Comparison of ENCODE assay signal across 23 cellular contexts in genomic region chr3:42750834-42751233, GRCh38. TPM values are rescaled to one million over a fixed set of nuclear protein-coding genes. Genes with fewer than 3 reads are reported as not detected.
DNase-seq lines count a peak whose midpoint lies in the region; ATAC-seq and TF ChIP-seq lines count a peak whose summit lies in the region.
"Had no signal": no experiment of that assay in that cellular context is flagged by ENCODE, and none has a peak within 500 bp of the region (broad histone marks: within the 10 kb centered on the region; RNA-seq: fewer than 3 reads in every experiment).

No MANE protein-coding gene starts in this region.

- no peaks in the 10 kb centered on the region for H3K36me3 ChIP-seq in RWPE2 (ENCODE audit: low read depth)
- H3K36me3 ChIP-seq in thyroid gland: no peaks in the 10 kb centered on the region
- no peaks in the 10 kb centered on the region for H3K36me3 ChIP-seq in PC-9 (ENCODE audit: low read depth)
- H3K36me3 ChIP-seq: MG63 had no signal

- intact Hi-C loops in thyroid gland (cut with DNase I): no loop called here
- intact Hi-C loops in PC-9 (cut with micrococcal nuclease; ENCODE audit: unreplicated experiment): no loop called here

- H3K9me2 ChIP-seq in PC-9 (ENCODE audit: insufficient read depth): no peaks in the 10 kb centered on the region

- no peaks in the 10 kb centered on the region for H3K79me2 ChIP-seq in PC-9 (ENCODE audit: low read depth)

- H3K27me3 ChIP-seq in RWPE2 (ENCODE audit: insufficient read depth, poor library complexity, severe bottlenecking) (no peaks in the 10 kb centered on the region), thyroid gland (no peaks in the 10 kb centered on the region), PC-9 (ENCODE audit: insufficient read depth, low read depth) (no peaks in the 10 kb centered on the region)
- H3K27me3 ChIP-seq: MG63 had no signal

- TF ChIP-seq CTCF in RWPE2 (IDR thresholded peaks at IDR 0.05; ENCODE audit: poor library complexity, severe bottlenecking) (no peak), thyroid gland (IDR thresholded peaks at IDR 0.05) (no peak), PC-9 (conservative IDR thresholded peaks at IDR 0.05) (no peak)

- H3K4me2 ChIP-seq in PC-9: no peak overlapping the region
- H3K4me2 ChIP-seq: A549, GM23338 had no signal

- no peak overlapping the region for H3K27ac ChIP-seq in RWPE2 (ENCODE audit: poor library complexity, severe bottlenecking)
- H3K27ac ChIP-seq in thyroid gland: peak overlapping the region; percentile 94 to 99 (median 98)
- H3K27ac ChIP-seq in PC-9: no peak overlapping the region
- H3K27ac ChIP-seq: A549 had no signal

- POLR2A ChIA-PET in PC-9 (lab: Charles Lee; ENCODE audit: unreplicated experiment): no interaction called here

- H3K9me3 ChIP-seq in RWPE2 (ENCODE audit: severe bottlenecking) (no peaks in the 10 kb centered on the region), thyroid gland (no peaks in the 10 kb centered on the region), PC-9 (ENCODE audit: insufficient read depth, low read depth) (no peaks in the 10 kb centered on the region)
- H3K9me3 ChIP-seq: A549, MG63 had no signal

- H4K20me1 ChIP-seq in PC-9 (ENCODE audit: insufficient read depth): no peaks in the 10 kb centered on the region

- no peak for ATAC-seq in RWPE2 (ENCODE audit: low read depth)
- ATAC-seq in left lobe of liver: no peak
- ATAC-seq: PC-3 had no signal

- H3K4me1 ChIP-seq in RWPE2 (ENCODE audit: insufficient read depth, poor library complexity, severe bottlenecking): no peaks in the 10 kb centered on the region
- H3K4me1 ChIP-seq in thyroid gland: peaks cover 63 to 70% of the 10 kb centered on the region in 2 donors
- 0 out of 2 replicates have a peak, but pooled peaks cover 11% of the 10 kb centered on the region for H3K4me1 ChIP-seq in PC-9 (replicated peaks; ENCODE audit: insufficient read depth)
- H3K4me1 ChIP-seq: A549 had no signal

- H3F3A ChIP-seq in PC-9 (ENCODE audit: insufficient read depth, low read depth): no peaks in the 10 kb centered on the region

- H2AFZ ChIP-seq in PC-9: no peak overlapping the region

- no TSS peak for BruUV-seq in PC-9 (replicated peaks; lab: Mats Ljungman, UMichigan)

- TF ChIP-seq POLR2A in thyroid gland (IDR thresholded peaks at IDR 0.05): no peak

- CTCF ChIA-PET in PC-9 (lab: Charles Lee): interaction anchor here (0.6 kb wide), 1 partner anchor 9 kb away, joined by 8 read pairs; no protein-coding TSS in a partner anchor

- DNase-seq in activated effector memory CD4-positive, alpha-beta T cell treated with anti-CD3 and anti-CD28 coated beads, Interleukin-2, amount 50 U/mL, for 16 hours: peak; percentile 37
- DNase-seq in activated effector memory CD4-positive, alpha-beta T cell treated with Interleukin-2 at 50 U/mL for 16 hours: no peak
- DNase-seq in RWPE2 (ENCODE audit: low spot score) (peak; percentile 15), left lobe of liver (ENCODE audit: low spot score) (peak; percentile 33), thyroid gland (no peak), HPDE6-E6E7 (ENCODE audit: extremely low spot score) (no peak), PC-9 (no peak)
- DNase-seq: AML-193; CD4-positive, alpha-beta memory T cell; COR-L47; HCEC 1CT; IMR-90; KG1; MG63; NCI-H2029; NCI-H446 treated with DMSO at 0.1 percent for 48 hours; NCI-H526; NCI-H82; NK-92 treated with Interleukin-12 subunit alpha and Interleukin-12 subunit beta, amount 100 ng/mL, for 24 hours; PC-3 had no signal

- WGBS in thyroid gland, 2 donors: 86 to 88% methylated on average over 7 of the region's 7 CpGs

- H3K4me3 ChIP-seq in RWPE2 (ENCODE audit: severe bottlenecking): no peak overlapping the region
- no peak overlapping the region for H3K4me3 ChIP-seq in thyroid gland (replicated peaks in 1 of 3)
- H3K4me3 ChIP-seq in PC-9: no peak overlapping the region
- H3K4me3 ChIP-seq: A549, GM23338, MG63 had no signal

RNA-seq across cellular contexts. Expression of gene CCDC13, which starts 22.2 kb away (rescaled TPM):
- total RNA-seq in left lobe of liver: 1.6 TPM
- total RNA-seq in thyroid gland: 1 to 10 TPM; 4.0 to 7.7 (median 6.0) TPM
- total RNA-seq in PC-9 (2021): 0.41 TPM in 1 of 2 replicates, not detected in the other

RNA-seq across cellular contexts. Expression of gene HHATL, which starts 48.2 kb away (rescaled TPM):
- total RNA-seq in left lobe of liver: 0.40 TPM
- 10 to 100 TPM; 15.7 to 64.1 (median 32.4) TPM for total RNA-seq in thyroid gland
- total RNA-seq in PC-9 (2021): not detected in 2 replicates
- total RNA-seq: CD4-positive, alpha-beta memory T cell; GM23338; IMR-90; PC-3; RPMI7951 had no signal

RNA-seq across cellular contexts. Expression of gene HIGD1A, which starts 53.5 kb away (rescaled TPM):
- total RNA-seq in left lobe of liver (112 TPM), thyroid gland (100 to 1,000 TPM; 171 to 217 (median 211) TPM), PC-9 (2021) (48.2 and 69.7 TPM in 2 replicates)

RNA-seq across cellular contexts. Expression of gene ACKR2, which starts 58.4 kb away (rescaled TPM):
- total RNA-seq in left lobe of liver: 17.6 TPM
- 10 to 100 TPM in 2 of 4 donors, 1 to 10 TPM in 2; 5.6 to 15.3 (median 10.7) TPM for total RNA-seq in thyroid gland
- total RNA-seq in PC-9 (2021): 1.0 and 2.9 TPM in 2 replicates
- total RNA-seq: IMR-90, RPMI7951 had no signal

Comparison
In these comparisons a context has a peak if more than half of its experiments do, and no peak if none do; other contexts are left out.
1. DNase-seq: peak in activated effector memory CD4-positive, alpha-beta T cell treated with anti-CD3 and anti-CD28 coated beads, Interleukin-2, amount 50 U/mL, for 16 hours (single experiment), RWPE2 (single experiment) and left lobe of liver (single experiment); none in activated effector memory CD4-positive, alpha-beta T cell treated with Interleukin-2 at 50 U/mL for 16 hours (single experiment), thyroid gland (0 of 2), HPDE6-E6E7 (single experiment) and PC-9 (0 of 2).
2. H3K27ac ChIP-seq: peak in thyroid gland (3 of 3); none in RWPE2 (single experiment) and PC-9 (single experiment).
3. RNA of gene HHATL, which starts 48.2 kb away (total RNA-seq): 15.7 to 64.1 TPM in thyroid gland; 0.40 TPM in left lobe of liver (single experiment) and not detected in PC-9; every median in the first group is over 10 times any median in the second.